Comparison of ENCODE assay signal across 1 cellular context in genomic region chr16:28538733-28539596, GRCh38.
TF ChIP-seq lines count a peak whose summit lies in the region.

A gene with protein sequence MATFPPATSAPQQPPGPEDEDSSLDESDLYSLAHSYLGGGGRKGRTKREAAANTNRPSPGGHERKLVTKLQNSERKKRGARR (minus strand): TSS chr16:28538974. CDS start chr16:28538907, 67 bp downstream.

TF ChIP-seq in HepG2, 621 proteins besides CTCF, POLR2A, EP300 and RAD21 (continued from another document):
- no peak for TF ChIP-seq ZHX2 (IDR thresholded peaks at IDR 0.05; ENCODE audit: low read depth)
- no peak for TF ChIP-seq ZHX2 (CRISPR knock-in tag; IDR thresholded peaks at IDR 0.05; ENCODE audit: borderline replicate concordance)
- peak; percentile 81 for TF ChIP-seq DMAP1 (CRISPR knock-in tag; IDR thresholded peaks at IDR 0.05)
- TF ChIP-seq ZNF432 (CRISPR knock-in tag; IDR thresholded peaks at IDR 0.05; ENCODE audit: borderline replicate concordance) = no peak
- TF ChIP-seq ZNF672 (CRISPR knock-in tag; IDR thresholded peaks at IDR 0.05) = no peak
- TF ChIP-seq, protein P1, sequence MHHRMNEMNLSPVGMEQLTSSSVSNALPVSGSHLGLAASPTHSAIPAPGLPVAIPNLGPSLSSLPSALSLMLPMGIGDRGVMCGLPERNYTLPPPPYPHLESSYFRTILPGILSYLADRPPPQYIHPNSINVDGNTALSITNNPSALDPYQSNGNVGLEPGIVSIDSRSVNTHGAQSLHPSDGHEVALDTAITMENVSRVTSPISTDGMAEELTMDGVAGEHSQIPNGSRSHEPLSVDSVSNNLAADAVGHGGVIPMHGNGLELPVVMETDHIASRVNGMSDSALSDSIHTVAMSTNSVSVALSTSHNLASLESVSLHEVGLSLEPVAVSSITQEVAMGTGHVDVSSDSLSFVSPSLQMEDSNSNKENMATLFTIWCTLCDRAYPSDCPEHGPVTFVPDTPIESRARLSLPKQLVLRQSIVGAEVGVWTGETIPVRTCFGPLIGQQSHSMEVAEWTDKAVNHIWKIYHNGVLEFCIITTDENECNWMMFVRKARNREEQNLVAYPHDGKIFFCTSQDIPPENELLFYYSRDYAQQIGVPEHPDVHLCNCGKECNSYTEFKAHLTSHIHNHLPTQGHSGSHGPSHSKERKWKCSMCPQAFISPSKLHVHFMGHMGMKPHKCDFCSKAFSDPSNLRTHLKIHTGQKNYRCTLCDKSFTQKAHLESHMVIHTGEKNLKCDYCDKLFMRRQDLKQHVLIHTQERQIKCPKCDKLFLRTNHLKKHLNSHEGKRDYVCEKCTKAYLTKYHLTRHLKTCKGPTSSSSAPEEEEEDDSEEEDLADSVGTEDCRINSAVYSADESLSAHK (CRISPR knock-in tag; IDR thresholded peaks at IDR 0.05; ENCODE audit: borderline replicate concordance) = peak; percentile 64; the same call in 1 of the 2 replicates
- peak; percentile 41; the same call in 1 of the 2 replicates for TF ChIP-seq KAT7 (CRISPR knock-in tag; IDR thresholded peaks at IDR 0.05; ENCODE audit: borderline replicate concordance)
- 0 out of 2 replicates have a peak, but pooled peaks have one; percentile 24 for TF ChIP-seq RCOR2 (CRISPR knock-in tag; IDR thresholded peaks at IDR 0.05)
- peak; percentile 84 for TF ChIP-seq REPIN1 (CRISPR knock-in tag; IDR thresholded peaks at IDR 0.05; ENCODE audit: borderline replicate concordance, low read depth)
- TF ChIP-seq RBFOX2 (IDR thresholded peaks at IDR 0.05; ENCODE audit: low read depth, low read length) = peak; percentile 64
- TF ChIP-seq MAF1 (CRISPR knock-in tag; IDR thresholded peaks at IDR 0.05; ENCODE audit: borderline replicate concordance) = peak; percentile 72; the same call in 1 of the 2 replicates
- peak; percentile 75; the same call in 1 of the 2 replicates for TF ChIP-seq ISL2 (CRISPR knock-in tag; IDR thresholded peaks at IDR 0.05)
- 0 out of 2 replicates have a peak, but pooled peaks have one; percentile 37 for TF ChIP-seq RFXAP (CRISPR knock-in tag; IDR thresholded peaks at IDR 0.05; ENCODE audit: borderline replicate concordance)
- TF ChIP-seq ZNF878 (CRISPR knock-in tag; IDR thresholded peaks at IDR 0.05) = peak; percentile 69; the same call in 1 of the 2 replicates
- TF ChIP-seq ZNF691 (CRISPR knock-in tag; IDR thresholded peaks at IDR 0.05; ENCODE audit: borderline replicate concordance, low read depth) = 0 out of 2 replicates have a peak, but pooled peaks have one; percentile 45
- TF ChIP-seq ARID4A (CRISPR knock-in tag; IDR thresholded peaks at IDR 0.05; ENCODE audit: borderline replicate concordance) = peak; percentile 37; the same call in 1 of the 2 replicates
- TF ChIP-seq MIXL1 (CRISPR knock-in tag; IDR thresholded peaks at IDR 0.05) = 0 out of 2 replicates have a peak, but pooled peaks have one; percentile 9
- TF ChIP-seq ELF3 (CRISPR knock-in tag; IDR thresholded peaks at IDR 0.05) = peak; percentile 48; the same call in 1 of the 2 replicates
- 0 out of 2 replicates have a peak, but pooled peaks have one; percentile 2 for TF ChIP-seq NR2C2 (CRISPR knock-in tag; IDR thresholded peaks at IDR 0.05; ENCODE audit: borderline replicate concordance)
- TF ChIP-seq NR2F6 (IDR thresholded peaks at IDR 0.05) = no peak
- TF ChIP-seq NR2F6 (CRISPR knock-in tag; IDR thresholded peaks at IDR 0.05) = peak; percentile 44; the same call in 1 of the 2 replicates
- peak; percentile 58 for TF ChIP-seq KMT2A (CRISPR knock-in tag; IDR thresholded peaks at IDR 0.05)
- peak; percentile 24 for TF ChIP-seq TEAD3 (CRISPR knock-in tag; optimal IDR thresholded peaks at IDR 0.05; ENCODE audit: borderline replicate concordance)
- TF ChIP-seq ZNF101 (CRISPR knock-in tag; IDR thresholded peaks at IDR 0.05; ENCODE audit: borderline replicate concordance, low read depth) = no peak
- no peak for TF ChIP-seq FOXP1 (IDR thresholded peaks at IDR 0.05)
- TF ChIP-seq FOXP1 (CRISPR knock-in tag; IDR thresholded peaks at IDR 0.05) = peak; percentile 55
- TF ChIP-seq DNMT3B (CRISPR knock-in tag; conservative IDR thresholded peaks at IDR 0.05) = peak; percentile 80; the same call in 1 of the 2 replicates
- TF ChIP-seq MED13 (CRISPR knock-in tag; IDR thresholded peaks at IDR 0.05) = no peak
- TF ChIP-seq, protein P2, sequence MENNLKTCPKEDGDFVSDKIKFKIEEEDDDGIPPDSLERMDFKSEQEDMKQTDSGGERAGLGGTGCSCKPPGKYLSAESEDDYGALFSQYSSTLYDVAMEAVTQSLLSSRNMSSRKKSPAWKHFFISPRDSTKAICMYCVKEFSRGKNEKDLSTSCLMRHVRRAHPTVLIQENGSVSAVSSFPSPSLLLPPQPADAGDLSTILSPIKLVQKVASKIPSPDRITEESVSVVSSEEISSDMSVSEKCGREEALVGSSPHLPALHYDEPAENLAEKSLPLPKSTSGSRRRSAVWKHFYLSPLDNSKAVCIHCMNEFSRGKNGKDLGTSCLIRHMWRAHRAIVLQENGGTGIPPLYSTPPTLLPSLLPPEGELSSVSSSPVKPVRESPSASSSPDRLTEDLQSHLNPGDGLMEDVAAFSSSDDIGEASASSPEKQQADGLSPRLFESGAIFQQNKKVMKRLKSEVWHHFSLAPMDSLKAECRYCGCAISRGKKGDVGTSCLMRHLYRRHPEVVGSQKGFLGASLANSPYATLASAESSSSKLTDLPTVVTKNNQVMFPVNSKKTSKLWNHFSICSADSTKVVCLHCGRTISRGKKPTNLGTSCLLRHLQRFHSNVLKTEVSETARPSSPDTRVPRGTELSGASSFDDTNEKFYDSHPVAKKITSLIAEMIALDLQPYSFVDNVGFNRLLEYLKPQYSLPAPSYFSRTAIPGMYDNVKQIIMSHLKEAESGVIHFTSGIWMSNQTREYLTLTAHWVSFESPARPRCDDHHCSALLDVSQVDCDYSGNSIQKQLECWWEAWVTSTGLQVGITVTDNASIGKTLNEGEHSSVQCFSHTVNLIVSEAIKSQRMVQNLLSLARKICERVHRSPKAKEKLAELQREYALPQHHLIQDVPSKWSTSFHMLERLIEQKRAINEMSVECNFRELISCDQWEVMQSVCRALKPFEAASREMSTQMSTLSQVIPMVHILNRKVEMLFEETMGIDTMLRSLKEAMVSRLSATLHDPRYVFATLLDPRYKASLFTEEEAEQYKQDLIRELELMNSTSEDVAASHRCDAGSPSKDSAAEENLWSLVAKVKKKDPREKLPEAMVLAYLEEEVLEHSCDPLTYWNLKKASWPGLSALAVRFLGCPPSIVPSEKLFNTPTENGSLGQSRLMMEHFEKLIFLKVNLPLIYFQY (CRISPR knock-in tag; IDR thresholded peaks at IDR 0.05; ENCODE audit: borderline replicate concordance) = peak; percentile 74
- TF ChIP-seq MTA3 (CRISPR knock-in tag; IDR thresholded peaks at IDR 0.05) = no peak
- no peak for TF ChIP-seq POLR2AphosphoS2 (IDR thresholded peaks at IDR 0.05; ENCODE audit: low read depth, low read length)
- no peak for TF ChIP-seq MEIS1 (CRISPR knock-in tag; IDR thresholded peaks at IDR 0.05; ENCODE audit: borderline replicate concordance)
- no peak for TF ChIP-seq CSRNP1 (CRISPR knock-in tag; IDR thresholded peaks at IDR 0.05)
- TF ChIP-seq ZNF335 (CRISPR knock-in tag; IDR thresholded peaks at IDR 0.05) = 0 out of 2 replicates have a peak, but pooled peaks have one; percentile 54
- 0 out of 2 replicates have a peak, but pooled peaks have one; percentile 50 for TF ChIP-seq GZF1 (CRISPR knock-in tag; IDR thresholded peaks at IDR 0.05)
